23 cellular contexts compared by ENCODE assay signal in genomic region chr7:77466455-77466854, GRCh38. TPM values are rescaled to one million over a fixed set of nuclear protein-coding genes. Genes with fewer than 3 reads are reported as not detected.
DNase-seq lines count a peak whose midpoint lies in the region; ATAC-seq and TF ChIP-seq lines count a peak whose summit lies in the region.
"Had no signal": no experiment of that assay in that cellular context is flagged by ENCODE, and none has a peak within 500 bp of the region (broad histone marks: within the 10 kb centered on the region; RNA-seq: fewer than 3 reads in every experiment).

No MANE protein-coding gene starts in this region.

- 75% methylated on average over 1 of the region's 1 CpG for WGBS in right cardiac atrium

- no peak for ATAC-seq in right cardiac atrium
- no peak for ATAC-seq in HG03097 (IDR thresholded peaks at IDR 0.05; ENCODE audit: low FRiP score, unreplicated experiment)
- ATAC-seq in omental fat pad (ENCODE audit: low FRiP score), result no peak
- ATAC-seq: HepG2; left colon; stimulated activated naive CD8-positive, alpha-beta T cell treated with anti-CD3 and anti-CD28 coated beads, Interleukin-15, amount 100 ng/mL, for 72 hours; T-helper 17 cell had no signal

- no peaks in the 10 kb centered on the region for H3K36me3 ChIP-seq in left ventricle myocardium inferior
- H3K36me3 ChIP-seq: breast epithelium had no signal

- TF ChIP-seq CTCF in left ventricle myocardium inferior (IDR thresholded peaks at IDR 0.05; ENCODE audit: borderline replicate concordance), result no peak
- no peak for TF ChIP-seq CTCF in HL-60 (IDR thresholded peaks at IDR 0.05; ENCODE audit: insufficient read depth, low read length)
- no peak for TF ChIP-seq CTCF in omental fat pad (IDR thresholded peaks at IDR 0.05)

- H3K27ac ChIP-seq in left ventricle myocardium inferior (replicated peaks), result peak overlapping the region; percentile 49
- no peak overlapping the region for H3K27ac ChIP-seq in right cardiac atrium (ENCODE audit: low read length)
- H3K27ac ChIP-seq in HL-60 (replicated peaks), result peak overlapping the region; percentile 64
- H3K27ac ChIP-seq in epithelial cell of prostate, result peak overlapping the region; percentile 8

- H3K4me3 ChIP-seq in left ventricle myocardium inferior (no peak overlapping the region), right cardiac atrium (ENCODE audit: low read length) (no peak overlapping the region), HL-60 (replicated peaks; ENCODE audit: insufficient read depth, low read length) (no peak overlapping the region)
- H3K4me3 ChIP-seq: breast epithelium had no signal

- intact Hi-C loops in left ventricle myocardium inferior (cut with micrococcal nuclease) (no loop called here), right cardiac atrium (cut with DNase I) (no loop called here)

- H3K27me3 ChIP-seq in left ventricle myocardium inferior (ENCODE audit: low read depth) (no peaks in the 10 kb centered on the region), right cardiac atrium (ENCODE audit: control insufficient read depth, insufficient read depth) (no peaks in the 10 kb centered on the region), HL-60 (ENCODE audit: insufficient read depth, poor library complexity, severe bottlenecking) (no peaks in the 10 kb centered on the region)
- H3K27me3 ChIP-seq: breast epithelium had no signal

- no peak for DNase-seq in left ventricle myocardium inferior
- no peak for DNase-seq in right cardiac atrium
- DNase-seq in HL-60 (ENCODE audit: low read depth in 1 of 2, low spot score in 1 of 2), result peak in 1 of 2 experiments; percentile 51
- DNase-seq in epithelial cell of prostate (ENCODE audit: low read depth, low spot score), result no peak
- DNase-seq in omental fat pad (ENCODE audit: low spot score), result no peak
- no peak for DNase-seq in activated CD8-positive, alpha-beta memory T cell treated with anti-CD3 and anti-CD28 coated beads for 24 hours
- no peak for DNase-seq in NAMALWA (ENCODE audit: low spot score)
- DNase-seq: activated CD4-positive, alpha-beta memory T cell treated with anti-CD3 and anti-CD28 coated beads, Interleukin-2, amount 10 ng/mL, durations not matched to agents 7 days and 5 days; activated gamma-delta T cell treated with Interleukin-2 at 50 U/mL for 16 hours; cortex of kidney; H7; head of caudate nucleus; left colon; NCI-H1436 treated with DMSO at 0.1 percent for 48 hours; NCI-H526 treated with DMSO at 0.1 percent for 48 hours; SHP77; small intestine; stimulated activated CD4-positive, alpha-beta T cell treated with anti-CD3 and anti-CD28 coated beads, Interleukin-2, amount 100 ng/mL, for 48 hours; stimulated activated naive CD8-positive, alpha-beta T cell treated with anti-CD3 and anti-CD28 coated beads, Interleukin-15, amount 100 ng/mL, for 72 hours; T-helper 17 cell had no signal

- H3K4me1 ChIP-seq in left ventricle myocardium inferior, result peaks cover 12% of the 10 kb centered on the region
- H3K4me1 ChIP-seq in right cardiac atrium (ENCODE audit: control insufficient read depth, insufficient read depth, low read length), result no peaks in the 10 kb centered on the region
- H3K4me1 ChIP-seq: breast epithelium had no signal

- H3K9me3 ChIP-seq in left ventricle myocardium inferior (replicated peaks), result peaks cover 3% of the 10 kb centered on the region
- no peaks in the 10 kb centered on the region for H3K9me3 ChIP-seq in right cardiac atrium (ENCODE audit: control insufficient read depth, low read length)
- H3K9me3 ChIP-seq: breast epithelium had no signal

RNA-seq across cellular contexts. Expression of gene GSAP, which starts 50.3 kb away (rescaled TPM):
- 7.2 TPM for total RNA-seq in left ventricle myocardium inferior
- 10 to 100 TPM; 10.8 to 14.6 (median 11.6) TPM for total RNA-seq in right cardiac atrium
- polyA plus RNA-seq in right cardiac atrium, result 7.4 TPM
- total RNA-seq in omental fat pad, result 10 to 100 TPM; 20.8 to 29.1 (median 24.4) TPM
